In genomic region chr7:128100949-128101713, GRCh38 we compare ENCODE assay signal across 1 cellular context.
A peak's percentile ranks its signal among the peaks of the same experiment; 100 is the strongest.
TF ChIP-seq lines count a peak whose summit lies in the region.

No MANE protein-coding gene starts in this region.

TF ChIP-seq in K562, 482 proteins besides CTCF, POLR2A, EP300 and RAD21 (continued from another document):
- TF ChIP-seq NKRF (IDR thresholded peaks at IDR 0.05; ENCODE audit: borderline replicate concordance) = no peak
- TF ChIP-seq ZNF277 (CRISPR knock-in tag; IDR thresholded peaks at IDR 0.05; ENCODE audit: borderline replicate concordance) = no peak
- no peak for TF ChIP-seq EWSR1 (IDR thresholded peaks at IDR 0.05; ENCODE audit: borderline replicate concordance, low read depth, partially characterized antibody)
- TF ChIP-seq ATF4 (CRISPR knock-in tag; IDR thresholded peaks at IDR 0.05) = peak; percentile 11; the same call in 1 of the 2 replicates
- peak; percentile 30; the same call in 1 of the 2 replicates for TF ChIP-seq POLR2AphosphoS5 (IDR thresholded peaks at IDR 0.05; ENCODE audit: control insufficient read depth, insufficient read depth, low read depth, low read length)
- TF ChIP-seq ZFX (CRISPR knock-in tag; IDR thresholded peaks at IDR 0.05) = no peak
- TF ChIP-seq MGA (IDR thresholded peaks at IDR 0.05) = no peak
- TF ChIP-seq ZNF431 (CRISPR knock-in tag; IDR thresholded peaks at IDR 0.05) = no peak
- no peak for TF ChIP-seq ZNF239 (CRISPR knock-in tag; IDR thresholded peaks at IDR 0.05)
- no peak for TF ChIP-seq ZNF280A (IDR thresholded peaks at IDR 0.05; ENCODE audit: low read depth, partially characterized antibody)
- TF ChIP-seq CEBPZ (IDR thresholded peaks at IDR 0.05; ENCODE audit: borderline replicate concordance, low read depth, low read length) = no peak
- no peak for TF ChIP-seq DPF2 (IDR thresholded peaks at IDR 0.05)
- no peak for TF ChIP-seq PRPF4 (IDR thresholded peaks at IDR 0.05; ENCODE audit: insufficient read depth, low read depth, low read length, poor library complexity, severe bottlenecking)
- no peak for TF ChIP-seq CGGBP1 (CRISPR knock-in tag; IDR thresholded peaks at IDR 0.05)
- TF ChIP-seq KDM4B (IDR thresholded peaks at IDR 0.05; ENCODE audit: borderline replicate concordance in 2 of 2, low read depth in 1 of 2) = 0 out of 4 replicates have a peak, but pooled peaks of 1 of the 2 experiments have one; percentile 24
- TF ChIP-seq NELFE (IDR thresholded peaks at IDR 0.05; ENCODE audit: insufficient read depth, insufficient read length) = no peak
- TF ChIP-seq ZNF121 (CRISPR knock-in tag; conservative IDR thresholded peaks at IDR 0.05) = no peak
- TF ChIP-seq RBM22 (IDR thresholded peaks at IDR 0.05; ENCODE audit: low read depth, low read length, poor library complexity, severe bottlenecking) = peak; percentile 38
- TF ChIP-seq TCF3 (CRISPR knock-in tag; IDR thresholded peaks at IDR 0.05) = no peak
- 0 out of 2 replicates have a peak, but pooled peaks have one; percentile 54 for TF ChIP-seq CREB5 (CRISPR knock-in tag; IDR thresholded peaks at IDR 0.05)
- no peak for TF ChIP-seq RHOXF2B (CRISPR knock-in tag; conservative IDR thresholded peaks at IDR 0.05)
- no peak for TF ChIP-seq FOXA1 (IDR thresholded peaks at IDR 0.05; ENCODE audit: borderline replicate concordance)
- no peak for TF ChIP-seq ZNF3 (CRISPR knock-in tag; IDR thresholded peaks at IDR 0.05)
- TF ChIP-seq TEAD1 (CRISPR knock-in tag; IDR thresholded peaks at IDR 0.05) = no peak
- TF ChIP-seq ZNF583 (CRISPR knock-in tag; IDR thresholded peaks at IDR 0.05) = peak; percentile 20; the same call in 1 of the 2 replicates
- TF ChIP-seq POLR2G (IDR thresholded peaks at IDR 0.05; ENCODE audit: low read depth, low read length) = peak; percentile 66
- no peak for TF ChIP-seq NUFIP1 (IDR thresholded peaks at IDR 0.05; ENCODE audit: partially characterized antibody)
